In genomic region chr1:17309701-17310640, GRCh38 we compare ENCODE assay signal across 1 cellular context.
TF ChIP-seq lines count a peak whose summit lies in the region.

No MANE protein-coding gene starts in this region.

TF ChIP-seq in WTC11, 78 proteins besides CTCF, POLR2A, EP300 and RAD21:
- no peak for TF ChIP-seq ZNF121 (CRISPR knock-in tag; IDR thresholded peaks at IDR 0.05)
- no peak for TF ChIP-seq EMX1 (CRISPR knock-in tag; IDR thresholded peaks at IDR 0.05)
- TF ChIP-seq NR3C1 (CRISPR knock-in tag; conservative IDR thresholded peaks at IDR 0.05; ENCODE audit: low read depth) = no peak
- TF ChIP-seq FOXP1 (CRISPR knock-in tag; IDR thresholded peaks at IDR 0.05; ENCODE audit: borderline replicate concordance) = no peak
- no peak for TF ChIP-seq NFYB (CRISPR knock-in tag; conservative IDR thresholded peaks at IDR 0.05; ENCODE audit: low read depth)
- TF ChIP-seq KAT7 (CRISPR knock-in tag; IDR thresholded peaks at IDR 0.05; ENCODE audit: borderline replicate concordance) = no peak
